ENCODE assay signal across 7 cellular contexts in the genomic region with DNA sequence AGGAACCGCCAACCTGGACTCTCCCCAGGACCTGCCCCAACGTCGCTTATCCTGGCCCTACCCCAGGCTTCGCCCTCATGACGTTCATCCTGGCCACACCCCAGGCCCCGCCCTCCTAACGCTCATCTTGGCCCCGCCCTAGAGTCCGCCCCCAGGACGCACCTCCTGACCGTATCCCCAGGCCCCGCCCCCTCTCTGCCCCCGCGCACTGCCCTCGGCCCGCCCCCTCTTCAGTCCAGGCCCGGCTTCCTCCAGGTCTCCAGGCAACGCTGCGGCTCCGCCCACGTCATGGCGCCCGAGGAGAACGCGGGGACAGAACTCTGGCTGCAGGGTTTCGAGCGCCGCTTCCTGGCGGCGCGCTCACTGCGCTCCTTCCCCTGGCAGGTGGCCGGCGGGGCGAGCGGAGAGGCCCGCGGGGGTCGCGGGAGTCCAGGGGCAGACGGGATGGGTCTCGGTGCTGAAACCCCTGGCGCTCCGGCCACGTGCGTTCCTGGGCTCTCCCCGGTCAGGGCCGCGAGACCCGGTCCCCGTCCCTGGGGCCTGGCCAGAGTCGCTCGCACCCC. TPM values are rescaled to one million over a fixed set of nuclear protein-coding genes. Genes with fewer than 3 reads are reported as not detected.
DNase-seq lines count a peak whose midpoint lies in the region; ATAC-seq and TF ChIP-seq lines count a peak whose summit lies in the region.
"Not testable (repeated sequence)": the region's sequence is repeated elsewhere in the genome, so short reads cannot be mapped to it uniquely, and the experiment has no call there.

No MANE protein-coding gene starts in this region.

- intact Hi-C loops in OCI-LY7 (cut with micrococcal nuclease; ENCODE audit: unreplicated experiment); left colon (cut with DNase I, micrococcal nuclease); spleen (cut with DNase I; ENCODE audit: low total_unique reads): not testable (repeated sequence)

- CTCF ChIA-PET in OCI-LY7 (lab: Charles Lee; ENCODE audit: unreplicated experiment), result not testable (repeated sequence)

- not testable (repeated sequence) for TF ChIP-seq POLR2A in spleen (IDR thresholded peaks at IDR 0.05)

- peak; percentile 65 for ATAC-seq in GM18520 (IDR thresholded peaks at IDR 0.05; ENCODE audit: unreplicated experiment)
- peak; percentile 100 for ATAC-seq in left colon

- H3K4me3 ChIP-seq in HUES6 (ENCODE audit: low read depth, low read length), result peak overlapping the region; percentile 84
- peak overlapping the region; percentile 73 for H3K4me3 ChIP-seq in OCI-LY7 (ENCODE audit: low read depth, low read length, poor library complexity, severe bottlenecking)
- H3K4me3 ChIP-seq in spleen, result peak overlapping the region; percentile 69 to 94 (median 80)

- peak overlapping the region; percentile 73 for H3K9ac ChIP-seq in HUES6 (ENCODE audit: low read length)

- not testable (repeated sequence) for H3K27me3 ChIP-seq in HUES6 (ENCODE audit: control insufficient read depth, insufficient read depth, low read length); spleen (replicated peaks in 1 of 7)

- not testable (repeated sequence) for H3K79me2 ChIP-seq in OCI-LY7 (ENCODE audit: insufficient read depth, low read depth, low read length)

- 0 out of 2 replicates have a peak, but pooled peaks have one; percentile 16 for TF ChIP-seq CTCF in OCI-LY7 (conservative IDR thresholded peaks at IDR 0.05; ENCODE audit: low read length)
- not testable (repeated sequence) for TF ChIP-seq CTCF in spleen (IDR thresholded peaks at IDR 0.05 in 8 of 11, conservative IDR thresholded peaks at IDR 0.05 in 3 of 11)

- H2AFZ ChIP-seq in OCI-LY7 (ENCODE audit: low read length), result peak overlapping the region; percentile 84; the same call in 1 of the 2 replicates

- peak overlapping the region; percentile 80 for H3K4me2 ChIP-seq in OCI-LY7 (ENCODE audit: low read length)

- H3K27ac ChIP-seq in HUES6 (ENCODE audit: low read depth, low read length) (peak overlapping the region; percentile 80; the same call in 1 of the 2 replicates), OCI-LY7 (ENCODE audit: low read depth, low read length, poor library complexity, severe bottlenecking) (peak overlapping the region; percentile 42), spleen (peak overlapping the region in 7 of 8 donors; percentile 36 to 94 (median 90))

- not testable (repeated sequence) for H3K4me1 ChIP-seq in HUES6 (ENCODE audit: control insufficient read depth, insufficient read depth, low read length); OCI-LY7 (ENCODE audit: insufficient read depth, low read length, poor library complexity, severe bottlenecking)
- H3K4me1 ChIP-seq in spleen, result peaks cover 0 to 15% (median 3%) of the 10 kb centered on the region in 6 donors

- H4K20me1 ChIP-seq in OCI-LY7 (ENCODE audit: insufficient read depth, low read length), result not testable (repeated sequence)

- H3K36me3 ChIP-seq in HUES6 (ENCODE audit: control insufficient read depth, insufficient read depth, low read length); OCI-LY7 (ENCODE audit: insufficient read depth, low read length); spleen: not testable (repeated sequence)

- POLR2A ChIA-PET in OCI-LY7 (lab: Charles Lee), result interaction anchor here (0.6 kb wide), 1 partner anchor 879 kb away, joined by 3 read pairs; no protein-coding TSS in a partner anchor

- 0 to 7% (median 1%) methylated on average over 16 to 53 of the region's 53 CpGs for WGBS in spleen, 5 donors

- not testable (repeated sequence) for H3K9me2 ChIP-seq in OCI-LY7 (ENCODE audit: insufficient read depth, low read length)

- H3K9me3 ChIP-seq in HUES6 (ENCODE audit: control insufficient read depth, insufficient read depth, low read depth, low read length); OCI-LY7 (ENCODE audit: low read length); spleen: not testable (repeated sequence)

- BruUV-seq in OCI-LY7 (replicated peaks; lab: Mats Ljungman, UMichigan), result not testable (repeated sequence)

- DNase-seq in OCI-LY7 (ENCODE audit: low spot score) (peak; percentile 90), ecto neural progenitor cell (ENCODE audit: low spot score) (peak; percentile 91), left colon (peak; percentile 99), spleen (peak; percentile 98)
- peak; percentile 96 for DNase-seq in activated CD8-positive, alpha-beta memory T cell treated with anti-CD3 and anti-CD28 coated beads, Interleukin-2, amount 50 U/mL, for 4 hours

RNA-seq across cellular contexts. Expression of a gene that starts 17.1 kb away (rescaled TPM):
- total RNA-seq in OCI-LY7 (2014; rRNA removed; shearing (Covaris generic)), result not detected in 2 replicates
- total RNA-seq in OCI-LY7 (2022) (not detected in 2 replicates), left colon (not detected), spleen (not detected)
- polyA plus RNA-seq in spleen, result not detected

RNA-seq across cellular contexts. Expression of a gene that starts 57.4 kb away (rescaled TPM):
- total RNA-seq in OCI-LY7 (2014; rRNA removed; shearing (Covaris generic)), result not detected in 2 replicates
- not detected in 2 replicates for total RNA-seq in OCI-LY7 (2022)
- not detected for total RNA-seq in left colon
- total RNA-seq in spleen, result not detected
- polyA plus RNA-seq in spleen, result not detected

Comparison
In these comparisons a context has a peak if more than half of its experiments do, and no peak if none do; other contexts are left out.
1. Peak in every context shown above with its lines: DNase-seq, ATAC-seq, H3K4me3 ChIP-seq and H3K27ac ChIP-seq.